In the genomic region with DNA sequence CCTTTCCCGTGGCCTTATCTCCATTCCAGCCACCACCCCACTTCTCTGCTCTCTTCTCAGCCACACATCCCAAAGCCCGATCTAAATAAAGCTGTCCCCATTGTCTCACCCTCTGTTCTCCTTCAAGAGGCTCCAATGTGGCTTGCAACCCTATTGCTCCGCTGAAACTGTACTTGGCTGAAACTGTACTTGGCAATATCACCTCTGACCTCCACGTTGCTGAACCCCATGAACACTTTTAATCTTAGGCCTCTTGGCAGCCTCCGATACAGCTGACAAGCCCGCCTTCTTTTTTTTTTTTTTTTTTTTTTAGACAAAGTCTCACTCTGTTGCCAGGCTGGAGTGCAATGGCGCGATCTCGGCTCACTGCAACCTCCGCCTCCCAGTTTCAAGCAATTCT, we compare ENCODE assay signal across 15 cellular contexts.
"Had no signal": no experiment of that assay in that cellular context is flagged by ENCODE, and none has a peak within 500 bp of the region (broad histone marks: within the 10 kb centered on the region; RNA-seq: fewer than 3 reads in every experiment).

No MANE protein-coding gene starts in this region.

- H3K27me3 Mint-ChIP-seq: naive thymus-derived CD4-positive, alpha-beta T cell had no signal

- H3K4me3 Mint-ChIP-seq: naive thymus-derived CD4-positive, alpha-beta T cell had no signal

- H3K9me3 ChIP-seq: gastroesophageal sphincter, SJCRH30, spleen had no signal

- DNase-seq: activated CD4-positive, alpha-beta T cell treated with anti-CD3 and anti-CD28 coated beads for 4 hours; activated effector memory CD4-positive, alpha-beta T cell treated with anti-CD3 and anti-CD28 coated beads, Interleukin-2, amount 50 U/mL, for 16 hours; caudate nucleus; effector CD8-positive, alpha-beta T cell; kidney; midbrain; naive thymus-derived CD4-positive, alpha-beta T cell; SJCRH30; spleen; stimulated activated CD4-positive, alpha-beta T cell treated with anti-CD3 and anti-CD28 coated beads, Interleukin-1b, Interleukin-23, amount 100 ng/mL, for 48 hours; stimulated activated naive CD4-positive, alpha-beta T cell treated with Interleukin-2 at 50 U/mL for 16 hours; T1000; WERI-Rb-1 had no signal

- H3K36me3 ChIP-seq: SJCRH30 had no signal

- ATAC-seq: gastroesophageal sphincter; naive thymus-derived CD4-positive, alpha-beta T cell had no signal

- H3K27ac ChIP-seq: coronary artery, gastroesophageal sphincter, SJCRH30, spleen, WERI-Rb-1 had no signal

- H3K27me3 ChIP-seq: gastroesophageal sphincter, SJCRH30, spleen had no signal

- H3K4me3 ChIP-seq: coronary artery, gastroesophageal sphincter, SJCRH30, spleen had no signal

- H3K4me1 ChIP-seq: gastroesophageal sphincter, SJCRH30 had no signal

- H3K9me3 Mint-ChIP-seq: naive thymus-derived CD4-positive, alpha-beta T cell had no signal
